ENCODE assay signal across 18 cellular contexts in the genomic region with DNA sequence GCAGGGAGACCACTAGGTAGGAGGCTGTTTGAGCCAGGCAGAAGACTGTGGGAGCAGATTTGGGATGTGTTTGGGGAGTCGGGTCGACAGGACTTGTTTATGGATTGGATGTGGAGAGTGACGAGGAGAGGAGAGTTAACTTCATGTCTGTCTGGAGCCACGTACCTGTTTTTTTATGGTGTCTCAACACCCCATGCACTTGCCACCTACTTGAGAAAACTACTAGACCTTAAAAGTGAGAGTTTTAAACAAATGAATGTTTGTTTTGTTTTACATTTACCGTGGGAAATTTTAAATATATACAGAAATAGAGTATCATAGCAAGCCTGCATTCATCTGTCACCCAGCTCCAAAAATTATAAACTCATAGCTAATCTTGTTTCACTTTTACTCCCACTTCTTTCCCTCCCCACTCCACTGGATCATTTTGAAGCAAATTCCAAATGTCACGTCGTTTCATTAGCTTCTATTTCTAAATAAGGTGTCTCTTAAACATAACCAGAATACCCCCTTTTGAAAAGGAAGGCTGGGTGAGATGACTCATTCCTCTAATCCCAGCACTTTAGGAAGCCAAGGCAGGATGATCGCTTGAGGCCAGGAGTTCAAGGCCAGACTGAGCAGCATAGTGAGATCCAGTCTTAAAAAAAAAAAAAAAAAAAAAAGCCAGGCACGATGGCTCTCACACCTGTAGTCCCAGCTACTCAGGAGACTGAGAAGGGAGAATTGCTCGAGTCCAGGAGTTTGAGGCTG.
DNase-seq lines count a peak whose midpoint lies in the region; TF ChIP-seq lines count a peak whose summit lies in the region.
"Had no signal": no experiment of that assay in that cellular context is flagged by ENCODE, and none has a peak within 500 bp of the region (broad histone marks: within the 10 kb centered on the region; RNA-seq: fewer than 3 reads in every experiment).

No MANE protein-coding gene starts in this region.

- peak overlapping the region; percentile 67 for H3K27ac Mint-ChIP-seq in progenitor cell of endocrine pancreas
- H3K27ac Mint-ChIP-seq: CD8-positive, alpha-beta T cell had no signal

- no peaks in the 10 kb centered on the region for H3K9me3 ChIP-seq in transverse colon
- H3K9me3 ChIP-seq in SK-N-SH: no peaks in the 10 kb centered on the region

- H3K27me3 Mint-ChIP-seq in progenitor cell of endocrine pancreas: no peaks in the 10 kb centered on the region

- no peaks in the 10 kb centered on the region for H3K9me2 ChIP-seq in SK-N-SH

- TF ChIP-seq POLR2A in transverse colon (IDR thresholded peaks at IDR 0.05): no peak

- TF ChIP-seq EP300 in transverse colon (IDR thresholded peaks at IDR 0.05; ENCODE audit: low read depth): no peak
- no peak for TF ChIP-seq EP300 in SK-N-SH (IDR thresholded peaks at IDR 0.05; ENCODE audit: borderline replicate concordance in 1 of 2, low read depth in 1 of 2, low read length in 1 of 2)

- intact Hi-C loops in transverse colon (cut with DNase I; ENCODE audit: low total_unique reads): no loop called here

- in situ Hi-C loops in transverse colon (cut with MboI; ENCODE audit: low pct_ligation_motif_present in 1 of 4, low pct_unique_long_range_greater_than_20kb in 1 of 4, low sequenced_read_pairs in 3 of 4): no loop called here

- POLR2A ChIA-PET in SK-N-SH (lab: Yijun Ruan, JAX): no interaction called here

- peaks cover 3% of the 10 kb centered on the region for H3F3A ChIP-seq in SK-N-SH (replicated peaks; ENCODE audit: insufficient read depth)

- peaks cover 28% of the 10 kb centered on the region for H3K36me3 Mint-ChIP-seq in progenitor cell of endocrine pancreas (ENCODE audit: insufficient read depth)

- peaks cover 58% of the 10 kb centered on the region for H3K4me1 Mint-ChIP-seq in progenitor cell of endocrine pancreas (ENCODE audit: low read depth)

- no peak overlapping the region for H3K9ac ChIP-seq in SK-N-SH
- H3K9ac ChIP-seq: BLaER1, GM23248 had no signal

- H3K4me3 Mint-ChIP-seq in progenitor cell of endocrine pancreas (ENCODE audit: low read depth): no peak overlapping the region
- H3K4me3 Mint-ChIP-seq: CD8-positive, alpha-beta T cell had no signal

- H3K27ac ChIP-seq in transverse colon (peak overlapping the region in 3 of 4 donors; percentile 22 to 48 (median 31)), SK-N-SH (ENCODE audit: low read depth in 2 of 2, low read length in 1 of 2) (no peak overlapping the region)
- H3K27ac ChIP-seq: 22Rv1, BLaER1, GM23248 had no signal

- H4K20me1 ChIP-seq in SK-N-SH (ENCODE audit: insufficient read depth): no peaks in the 10 kb centered on the region
- H4K20me1 ChIP-seq: BLaER1 had no signal

- no peaks in the 10 kb centered on the region for H3K79me2 ChIP-seq in SK-N-SH (ENCODE audit: insufficient read depth)

- CTCF ChIA-PET in SK-N-SH (lab: Yijun Ruan, JAX): interaction anchor here (0.5 to 1.0 kb wide), 2 partner anchors 179 to 182 kb away, joined by 3 read pairs; no protein-coding TSS in a partner anchor

- TF ChIP-seq CTCF in fibroblast of villous mesenchyme (IDR thresholded peaks at IDR 0.05; ENCODE audit: insufficient read depth, low read depth, low read length): no peak
- TF ChIP-seq CTCF in progenitor cell of endocrine pancreas (IDR thresholded peaks at IDR 0.05; ENCODE audit: unreplicated experiment): no peak
- no peak for TF ChIP-seq CTCF in transverse colon (IDR thresholded peaks at IDR 0.05)
- no peak for TF ChIP-seq CTCF in SK-N-SH (IDR thresholded peaks at IDR 0.05)

- DNase-seq in NCI-H82 (lab: John Stamatoyannopoulos, UW) (peak; percentile 8), NCI-H82 treated with DMSO at 0.1 percent for 48 hours (lab: John Stamatoyannopoulos, UW; ENCODE audit: unreplicated experiment) (no peak), fibroblast of villous mesenchyme (ENCODE audit: low read depth) (peak; percentile 43), progenitor cell of endocrine pancreas (ENCODE audit: low spot score, unreplicated experiment) (no peak), transverse colon (no peak), dedifferentiated amniotic fluid mesenchymal stem cell (ENCODE audit: extremely low spot score) (no peak), AML-193 (lab: John Stamatoyannopoulos, UW) (no peak), SK-N-SH (no peak)
- DNase-seq: CD8-positive, alpha-beta T cell; DND-41; GM23248; NCI-H1105 treated with DMSO at 0.1 percent for 48 hours; NCI-H187; NCI-H226; NCI-H526 treated with DMSO at 0.1 percent for 48 hours; NK-92 treated with Interleukin-12 subunit alpha and Interleukin-12 subunit beta, amount 100 ng/mL, for 24 hours had no signal

- H3K36me3 ChIP-seq in transverse colon: no peaks in the 10 kb centered on the region
- H3K36me3 ChIP-seq in SK-N-SH (replicated peaks in 1 of 2; ENCODE audit: control insufficient read depth in 1 of 2, insufficient read depth in 2 of 2, low read length in 1 of 2): peaks cover 32 to 55% of the 10 kb centered on the region in 2 experiments

- no peak for TF ChIP-seq RAD21 in SK-N-SH (IDR thresholded peaks at IDR 0.05; ENCODE audit: low read length)

- H3K9me3 Mint-ChIP-seq in progenitor cell of endocrine pancreas (ENCODE audit: low read depth): no peaks in the 10 kb centered on the region
- H3K9me3 Mint-ChIP-seq: CD8-positive, alpha-beta T cell had no signal

- WGBS in transverse colon (ENCODE audit: low coverage in 1 of 2), 2 donors: 77 to 79% methylated on average over 9 to 10 of the region's 10 CpGs
- 94% methylated on average over 10 of the region's 10 CpGs for WGBS in SK-N-SH (ENCODE audit: low lambda C conversion rate)

- H3K4me2 ChIP-seq in SK-N-SH: no peak overlapping the region
- H3K4me2 ChIP-seq: BLaER1 had no signal

- H3K4me1 ChIP-seq in transverse colon (no peaks in the 10 kb centered on the region), SK-N-SH (ENCODE audit: control insufficient read depth in 1 of 2, insufficient read depth in 2 of 2, low read depth in 1 of 2, low read length in 1 of 2) (peaks cover 0 to 37% of the 10 kb centered on the region in 2 experiments)

- H2AFZ ChIP-seq in SK-N-SH (ENCODE audit: low read depth): no peak overlapping the region
- H2AFZ ChIP-seq: GM23248 had no signal

- no peak overlapping the region for H3K4me3 ChIP-seq in fibroblast of villous mesenchyme (ENCODE audit: low read depth, low read length)
- no peak overlapping the region for H3K4me3 ChIP-seq in transverse colon
- no peak overlapping the region for H3K4me3 ChIP-seq in SK-N-SH (ENCODE audit: low read depth in 2 of 2, low read length in 1 of 2)
- H3K4me3 ChIP-seq: BLaER1, GM23248 had no signal

- H3K27me3 ChIP-seq in transverse colon (no peaks in the 10 kb centered on the region), SK-N-SH (ENCODE audit: insufficient read depth) (no peaks in the 10 kb centered on the region)
- H3K27me3 ChIP-seq: BLaER1 had no signal

TF ChIP-seq in SK-N-SH, 30 proteins besides CTCF, POLR2A, EP300 and RAD21:
- TF ChIP-seq CHD2 (IDR thresholded peaks at IDR 0.05; ENCODE audit: low read length, partially characterized antibody): no peak
- TF ChIP-seq RFX5 (IDR thresholded peaks at IDR 0.05; ENCODE audit: low read length): no peak
- no peak for TF ChIP-seq FOSL2 (IDR thresholded peaks at IDR 0.05; ENCODE audit: borderline replicate concordance, low read depth)
- TF ChIP-seq FOXJ3 (CRISPR knock-in tag; IDR thresholded peaks at IDR 0.05): no peak

Comparison
In these comparisons a context has a peak if more than half of its experiments do, and no peak if none do; other contexts are left out.
1. DNase-seq: peak in NCI-H82 (single experiment) and fibroblast of villous mesenchyme (single experiment); none in NCI-H82 treated with DMSO at 0.1 percent for 48 hours (single experiment), progenitor cell of endocrine pancreas (single experiment), transverse colon (single experiment), dedifferentiated amniotic fluid mesenchymal stem cell (single experiment), AML-193 (0 of 2) and SK-N-SH (single experiment).
2. H3K27ac ChIP-seq: peak in transverse colon (3 of 4); none in SK-N-SH (0 of 2).